In genomic region chr5:1789446-1789837, GRCh38 we compare ENCODE assay signal across 8 cellular contexts. TPM values are rescaled to one million over a fixed set of nuclear protein-coding genes. Genes with fewer than 3 reads are reported as not detected.
DNase-seq lines count a peak whose midpoint lies in the region; FAIRE-seq and TF ChIP-seq lines count a peak whose summit lies in the region.
"Not testable (repeated sequence)": the region's sequence is repeated elsewhere in the genome, so short reads cannot be mapped to it uniquely, and the experiment has no call there.

No MANE protein-coding gene starts in this region.

- H3K27me3 ChIP-seq in bronchial epithelial cell (ENCODE audit: control insufficient read depth, insufficient read depth, low read length); neuronal stem cell (ENCODE audit: control insufficient read depth in 3 of 3, insufficient read depth in 3 of 3, low read depth in 1 of 3, low read length in 3 of 3): not testable (repeated sequence)

- not testable (repeated sequence) for H3K36me3 Mint-ChIP-seq in activated T-helper 1 cell treated with anti-CD3 and anti-CD28 coated beads, Interleukin-12 subunit alpha, Interleukin-12 subunit beta, Interleukin-2, Interleukin-4 antibody, amounts not matched to agents 30 ng/mL and 10 ng/mL and 1 ng/mL, durations not matched to agents 14 hours and 24 hours and 36 hours (ENCODE audit: low read depth)

- peak overlapping the region; percentile 84 for H3K27ac Mint-ChIP-seq in activated T-helper 1 cell treated with anti-CD3 and anti-CD28 coated beads, Interleukin-12 subunit alpha, Interleukin-12 subunit beta, Interleukin-2, Interleukin-4 antibody, amounts not matched to agents 30 ng/mL and 10 ng/mL and 1 ng/mL, durations not matched to agents 14 hours and 24 hours and 36 hours

- H4K8ac ChIP-seq in neuronal stem cell (ENCODE audit: low read depth, low read length) = not testable (repeated sequence)

- not testable (repeated sequence) for H3K9me3 Mint-ChIP-seq in activated T-helper 1 cell treated with anti-CD3 and anti-CD28 coated beads, Interleukin-12 subunit alpha, Interleukin-12 subunit beta, Interleukin-2, Interleukin-4 antibody, amounts not matched to agents 30 ng/mL and 10 ng/mL and 1 ng/mL, durations not matched to agents 14 hours and 24 hours and 36 hours

- H4K91ac ChIP-seq in neuronal stem cell (ENCODE audit: low read depth, low read length, poor library complexity) = not testable (repeated sequence)

- peaks cover 2 to 13% of the 10 kb centered on the region in 2 donors for H3K4me1 ChIP-seq in neuronal stem cell (ENCODE audit: control insufficient read depth in 2 of 2, insufficient read depth in 1 of 2, low read depth in 1 of 2, low read length in 2 of 2)

- DNase-seq in ACHN (peak; percentile 12), MV-4-11 (lab: John Stamatoyannopoulos, UW) (peak; percentile 21), SW480 (ENCODE audit: low spot score) (peak; percentile 39), bronchial epithelial cell (ENCODE audit: low read depth) (peak; percentile 41), fibroblast of villous mesenchyme (ENCODE audit: low read depth) (peak; percentile 71)
- not testable (repeated sequence) for DNase-seq in activated T-helper 1 cell treated with anti-CD3 and anti-CD28 coated beads, Interleukin-12 subunit alpha, Interleukin-12 subunit beta, Interleukin-2, Interleukin-4 antibody, amounts not matched to agents 30 ng/mL and 10 ng/mL and 1 ng/mL, durations not matched to agents 14 hours and 24 hours and 36 hours (ENCODE audit: low spot score); neuronal stem cell (ENCODE audit: low spot score)

- not testable (repeated sequence) for H3K14ac ChIP-seq in neuronal stem cell (ENCODE audit: low read length)

- H2BK120ac ChIP-seq in neuronal stem cell (ENCODE audit: low read depth, low read length) = not testable (repeated sequence)

- TF ChIP-seq POLR2A in GM19099 (IDR thresholded peaks at IDR 0.05; ENCODE audit: extremely low read depth, insufficient read length, low read depth) = peak; percentile 23

- in situ Hi-C loops in ACHN (cut with HindIII; ENCODE audit: low pct_ligation_motif_present, low pct_unique_long_range_greater_than_20kb, low sequenced_read_pairs) = not testable (repeated sequence)

- not testable (repeated sequence) for H3K27me3 Mint-ChIP-seq in activated T-helper 1 cell treated with anti-CD3 and anti-CD28 coated beads, Interleukin-12 subunit alpha, Interleukin-12 subunit beta, Interleukin-2, Interleukin-4 antibody, amounts not matched to agents 30 ng/mL and 10 ng/mL and 1 ng/mL, durations not matched to agents 14 hours and 24 hours and 36 hours (ENCODE audit: insufficient read depth)

- H3K4me2 ChIP-seq in neuronal stem cell (ENCODE audit: insufficient read depth, low read length, poor library complexity, severe bottlenecking) = not testable (repeated sequence)

- H3K23ac ChIP-seq in neuronal stem cell (ENCODE audit: low read depth, low read length, poor library complexity) = not testable (repeated sequence)

- not testable (repeated sequence) for FAIRE-seq in bronchial epithelial cell (lab: Jason Lieb, UNC)

- peak overlapping the region; percentile 86 for H2AFZ ChIP-seq in neuronal stem cell (ENCODE audit: low read length)

- not testable (repeated sequence) for H3K79me1 ChIP-seq in neuronal stem cell (ENCODE audit: low read depth, low read length)

- H2AK5ac ChIP-seq in neuronal stem cell (ENCODE audit: low read depth, low read length) = not testable (repeated sequence)

- H3K9ac ChIP-seq in neuronal stem cell (ENCODE audit: low read depth, low read length, poor library complexity) = not testable (repeated sequence)

- H2BK5ac ChIP-seq in neuronal stem cell (ENCODE audit: low read length) = not testable (repeated sequence)

- H3K4me1 Mint-ChIP-seq in activated T-helper 1 cell treated with anti-CD3 and anti-CD28 coated beads, Interleukin-12 subunit alpha, Interleukin-12 subunit beta, Interleukin-2, Interleukin-4 antibody, amounts not matched to agents 30 ng/mL and 10 ng/mL and 1 ng/mL, durations not matched to agents 14 hours and 24 hours and 36 hours (ENCODE audit: low read depth) = peaks cover 63% of the 10 kb centered on the region

- H3K36me3 ChIP-seq in bronchial epithelial cell (ENCODE audit: control insufficient read depth, insufficient read depth, low read length); neuronal stem cell (replicated peaks in 1 of 2; ENCODE audit: control insufficient read depth in 2 of 2, insufficient read depth in 2 of 2, low read length in 2 of 2): not testable (repeated sequence)

- H3K9me3 ChIP-seq in neuronal stem cell (replicated peaks in 1 of 2; ENCODE audit: control insufficient read depth in 2 of 2, insufficient read depth in 1 of 2, low read depth in 1 of 2, low read length in 2 of 2) = not testable (repeated sequence)

- not testable (repeated sequence) for TF ChIP-seq CTCF in bronchial epithelial cell (IDR thresholded peaks at IDR 0.05; ENCODE audit: insufficient read depth, low read length, severe bottlenecking); fibroblast of villous mesenchyme (IDR thresholded peaks at IDR 0.05; ENCODE audit: insufficient read depth, low read depth, low read length)

- not testable (repeated sequence) for H3K27ac ChIP-seq in neuronal stem cell (replicated peaks; ENCODE audit: low read length)

- H2BK15ac ChIP-seq in neuronal stem cell (ENCODE audit: low read length) = not testable (repeated sequence)

- not testable (repeated sequence) for H3K4ac ChIP-seq in neuronal stem cell (ENCODE audit: low read length)

- H3K4me3 Mint-ChIP-seq in activated T-helper 1 cell treated with anti-CD3 and anti-CD28 coated beads, Interleukin-12 subunit alpha, Interleukin-12 subunit beta, Interleukin-2, Interleukin-4 antibody, amounts not matched to agents 30 ng/mL and 10 ng/mL and 1 ng/mL, durations not matched to agents 14 hours and 24 hours and 36 hours = not testable (repeated sequence)

- WGBS in neuronal stem cell (ENCODE audit: extremely low coverage in 2 of 2, insufficient read length in 2 of 2, insufficient replicate concordance in 1 of 2), 2 donors = no CpG with 5 or more reads among the region's 3 CpGs

- H3K18ac ChIP-seq in neuronal stem cell (ENCODE audit: low read length) = not testable (repeated sequence)

- intact Hi-C loops in activated T-helper 1 cell treated with anti-CD3 and anti-CD28 coated beads, Interleukin-12 subunit alpha, Interleukin-12 subunit beta, Interleukin-2, Interleukin-4 antibody, amounts not matched to agents 30 ng/mL and 10 ng/mL and 1 ng/mL, durations not matched to agents 14 hours and 24 hours and 36 hours (cut with micrococcal nuclease) = not testable (repeated sequence)

- H3K4me3 ChIP-seq in bronchial epithelial cell (ENCODE audit: low read depth, low read length); neuronal stem cell (ENCODE audit: low read length in 2 of 2): not testable (repeated sequence)
- peak overlapping the region; percentile 42 for H3K4me3 ChIP-seq in fibroblast of villous mesenchyme (ENCODE audit: low read depth, low read length)

- H2BK12ac ChIP-seq in neuronal stem cell (ENCODE audit: low read length) = not testable (repeated sequence)

RNA-seq across cellular contexts. Expression of gene MRPL36, which starts 10.2 kb away (rescaled TPM):
- total RNA-seq in activated T-helper 1 cell treated with anti-CD3 and anti-CD28 coated beads, Interleukin-12 subunit alpha, Interleukin-12 subunit beta, Interleukin-2, Interleukin-4 antibody, amounts not matched to agents 30 ng/mL and 10 ng/mL and 1 ng/mL, durations not matched to agents 14 hours and 24 hours and 36 hours = 109 and 118 TPM in 2 replicates
- total RNA-seq in bronchial epithelial cell (61.1 and 63.1 TPM in 2 replicates), fibroblast of villous mesenchyme (49.7 and 55.1 TPM in 2 replicates)
- 54.5 TPM for polyA plus RNA-seq in neuronal stem cell (2013, experiment 1 of 2)
- 56.1 TPM for polyA plus RNA-seq in neuronal stem cell (2013, experiment 2 of 2)

RNA-seq across cellular contexts. Expression of gene NDUFS6, which starts 11.8 kb away (rescaled TPM):
- total RNA-seq in activated T-helper 1 cell treated with anti-CD3 and anti-CD28 coated beads, Interleukin-12 subunit alpha, Interleukin-12 subunit beta, Interleukin-2, Interleukin-4 antibody, amounts not matched to agents 30 ng/mL and 10 ng/mL and 1 ng/mL, durations not matched to agents 14 hours and 24 hours and 36 hours = 40.3 and 41.5 TPM in 2 replicates
- total RNA-seq in bronchial epithelial cell (21.1 and 49.9 TPM in 2 replicates), fibroblast of villous mesenchyme (22.9 and 37.4 TPM in 2 replicates)
- 149 TPM for polyA plus RNA-seq in neuronal stem cell (2013, experiment 1 of 2)
- 147 TPM for polyA plus RNA-seq in neuronal stem cell (2013, experiment 2 of 2)
